Comparison of ENCODE assay signal across 17 cellular contexts in genomic region chr17:49356320-49356719, GRCh38.
"Had no signal": no experiment of that assay in that cellular context is flagged by ENCODE, and none has a peak within 500 bp of the region (broad histone marks: within the 10 kb centered on the region; RNA-seq: fewer than 3 reads in every experiment).

No MANE protein-coding gene starts in this region.

- H3K27me3 ChIP-seq: cardiac muscle cell, neutrophil, sigmoid colon, thyroid gland had no signal

- DNase-seq: activated CD4-positive, alpha-beta T cell treated with anti-CD3 and anti-CD28 coated beads for 1 hour; activated CD4-positive, alpha-beta T cell treated with anti-CD3 and anti-CD28 coated beads, Interleukin-2, amount 50 U/mL, for 4 hours; activated gamma-delta T cell treated with Interleukin-2 at 50 U/mL for 16 hours; activated naive CD8-positive, alpha-beta T cell treated with anti-CD3 and anti-CD28 coated beads for 36 hours; amygdala; effector CD8-positive, alpha-beta T cell; mesenchymal stem cell; mucosa of descending colon; stimulated activated CD4-positive, alpha-beta T cell treated with anti-CD3 and anti-CD28 coated beads, Interleukin-4, amount 100 ng/mL, for 4 hours; stimulated activated naive CD4-positive, alpha-beta T cell treated with Interleukin-2 at 50 U/mL for 16 hours; T-helper 9 cell; thyroid gland had no signal

- H3K4me3 Mint-ChIP-seq: activated naive CD8-positive, alpha-beta T cell treated with anti-CD3 and anti-CD28 coated beads for 36 hours; dendritic cell treated with granulocyte-macrophage colony-stimulating factor and Interleukin-4, amounts not matched to agents 40 ng/mL and 50 ng/mL, for 4 days; natural killer cell treated with Interleukin-12 subunit alpha and Interleukin-12 subunit beta and Interleukin-15 and Interleukin-18, amount 100 ng/mL, for 72 hours had no signal

- H3K27ac Mint-ChIP-seq: activated naive CD8-positive, alpha-beta T cell treated with anti-CD3 and anti-CD28 coated beads for 36 hours; dendritic cell treated with granulocyte-macrophage colony-stimulating factor and Interleukin-4, amounts not matched to agents 40 ng/mL and 50 ng/mL, for 4 days had no signal

- H3K9me3 Mint-ChIP-seq: dendritic cell treated with granulocyte-macrophage colony-stimulating factor and Interleukin-4, amounts not matched to agents 40 ng/mL and 50 ng/mL, for 4 days; natural killer cell treated with Interleukin-12 subunit alpha and Interleukin-12 subunit beta and Interleukin-15 and Interleukin-18, amount 100 ng/mL, for 72 hours had no signal

- ATAC-seq: mucosa of descending colon; natural killer cell treated with Interleukin-12 subunit alpha and Interleukin-12 subunit beta and Interleukin-15 and Interleukin-18, amount 100 ng/mL, for 72 hours had no signal

- H3K36me3 ChIP-seq: cardiac muscle cell, sigmoid colon, thyroid gland had no signal

- H3K9me3 ChIP-seq: mucosa of descending colon, neutrophil, sigmoid colon, thyroid gland had no signal

- H3K36me3 Mint-ChIP-seq: natural killer cell treated with Interleukin-12 subunit alpha and Interleukin-12 subunit beta and Interleukin-15 and Interleukin-18, amount 100 ng/mL, for 72 hours had no signal

- H3K27me3 Mint-ChIP-seq: activated naive CD8-positive, alpha-beta T cell treated with anti-CD3 and anti-CD28 coated beads for 36 hours; dendritic cell treated with granulocyte-macrophage colony-stimulating factor and Interleukin-4, amounts not matched to agents 40 ng/mL and 50 ng/mL, for 4 days; natural killer cell treated with Interleukin-12 subunit alpha and Interleukin-12 subunit beta and Interleukin-15 and Interleukin-18, amount 100 ng/mL, for 72 hours had no signal

- H3K27ac ChIP-seq: cardiac muscle cell, neutrophil, thyroid gland had no signal

- H3K4me3 ChIP-seq: cardiac muscle cell, mucosa of descending colon, thyroid gland had no signal
